ENCODE assay signal across 22 cellular contexts in the genomic region with DNA sequence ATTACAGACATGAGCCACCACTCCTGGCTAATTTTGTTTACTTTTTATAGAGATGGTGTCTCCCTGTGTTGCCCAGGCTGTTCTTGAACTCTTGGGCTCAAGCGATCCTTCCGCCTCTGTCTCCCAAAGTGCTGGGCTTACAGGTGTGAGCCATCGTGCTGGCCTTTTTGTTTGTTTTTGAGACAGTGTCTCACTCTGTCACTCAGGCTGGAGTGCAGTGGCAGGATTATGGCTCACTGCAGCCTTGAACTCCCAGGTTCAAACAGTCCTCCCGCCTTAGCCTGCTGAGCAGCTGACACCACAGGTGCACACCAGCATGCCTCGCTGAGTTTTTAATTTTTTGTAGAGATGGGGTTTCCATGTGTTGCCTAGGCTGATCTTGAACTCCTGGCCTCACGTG.
"Had no signal": no experiment of that assay in that cellular context is flagged by ENCODE, and none has a peak within 500 bp of the region (broad histone marks: within the 10 kb centered on the region; RNA-seq: fewer than 3 reads in every experiment).

No MANE protein-coding gene starts in this region.

- H3K27ac ChIP-seq: colonic mucosa, stomach had no signal

- H3K9me3 ChIP-seq: colonic mucosa, stomach had no signal

- H3K4me3 Mint-ChIP-seq: activated T-cell treated with anti-CD3 and anti-CD28 coated beads, Interleukin-2, amount 50 U/mL, for 72 hours; central memory CD8-positive, alpha-beta T cell; mesothelial cell of epicardium; nephron; type B pancreatic cell had no signal

- H3K36me3 ChIP-seq: colonic mucosa had no signal

- ATAC-seq: activated T-cell treated with anti-CD3 and anti-CD28 coated beads, Interleukin-2, amount 50 U/mL, for 72 hours; left lobe of liver had no signal

- H3K4me3 ChIP-seq: colonic mucosa, lung, stomach had no signal

- H3K27ac Mint-ChIP-seq: mesothelial cell of epicardium, nephron, type B pancreatic cell had no signal

- H3K27me3 ChIP-seq: colonic mucosa, stomach had no signal

- H3K4me1 ChIP-seq: colonic mucosa had no signal

- DNase-seq: activated CD4-positive, alpha-beta T cell treated with anti-CD3 and anti-CD28 coated beads for 1 hour; activated CD8-positive, alpha-beta memory T cell treated with anti-CD3 and anti-CD28 coated beads for 24 hours; activated CD8-positive, alpha-beta memory T cell treated with anti-CD3 and anti-CD28 coated beads, Interleukin-2, amount 50 U/mL, for 48 hours; activated effector memory CD4-positive, alpha-beta T cell treated with anti-CD3 and anti-CD28 coated beads, Interleukin-2, amount 50 U/mL, for 16 hours; activated naive CD4-positive, alpha-beta T cell treated with anti-CD3 and anti-CD28 coated beads, Interleukin-2, amount 50 U/mL, for 16 hours; activated T-cell treated with anti-CD3 and anti-CD28 coated beads, Interleukin-2, amount 50 U/mL, for 72 hours; aorta; colonic mucosa; erythroblast; foreskin melanocyte; kidney; occipital lobe; stimulated activated CD4-positive, alpha-beta T cell treated with anti-CD3 and anti-CD28 coated beads, Interleukin-12 subunit alpha, Interleukin-12 subunit beta, amount 100 ng/mL, for 4 hours; stimulated activated CD4-positive, alpha-beta T cell treated with anti-CD3 and anti-CD28 coated beads, Interleukin-1b, Interleukin-23, amount 100 ng/mL, for 48 hours; stimulated activated CD8-positive, alpha-beta memory T cell treated with anti-CD3 and anti-CD28 coated beads, Interleukin-4, amount 100 ng/mL, for 48 hours; stomach had no signal

- H3K9me3 Mint-ChIP-seq: activated T-cell treated with anti-CD3 and anti-CD28 coated beads, Interleukin-2, amount 50 U/mL, for 72 hours; central memory CD8-positive, alpha-beta T cell; type B pancreatic cell had no signal
